Comparison of ENCODE assay signal across 13 cellular contexts in the genomic region with DNA sequence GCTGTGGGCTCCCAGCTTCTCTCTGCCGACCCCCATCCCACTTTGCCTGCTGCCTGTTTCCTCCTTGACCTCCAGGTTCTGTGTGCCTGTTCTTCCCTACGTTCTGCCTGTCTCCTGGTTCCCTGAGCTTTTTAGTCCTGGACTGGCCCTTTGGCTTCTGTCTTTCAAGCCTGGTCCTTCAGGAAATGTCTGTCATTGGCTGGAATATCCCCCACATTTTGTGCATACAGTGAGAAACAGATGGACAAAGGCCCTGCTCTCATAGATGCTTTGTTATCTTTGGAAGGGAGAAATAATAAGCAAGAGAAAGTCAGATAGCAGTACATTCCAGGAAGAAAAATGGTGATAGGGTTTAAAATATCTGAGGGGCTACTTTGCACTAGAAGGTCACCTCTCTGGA. TPM values are rescaled to one million over a fixed set of nuclear protein-coding genes. Genes with fewer than 3 reads are reported as not detected.
DNase-seq lines count a peak whose midpoint lies in the region; ATAC-seq and TF ChIP-seq lines count a peak whose summit lies in the region.
"Had no signal": no experiment of that assay in that cellular context is flagged by ENCODE, and none has a peak within 500 bp of the region (broad histone marks: within the 10 kb centered on the region; RNA-seq: fewer than 3 reads in every experiment).

No MANE protein-coding gene starts in this region.

- no peaks in the 10 kb centered on the region for H3K27me3 ChIP-seq in BLaER1
- H3K27me3 ChIP-seq in Loucy (ENCODE audit: insufficient read depth, low read length, poor library complexity, severe bottlenecking) = no peaks in the 10 kb centered on the region
- no peaks in the 10 kb centered on the region for H3K27me3 ChIP-seq in WERI-Rb-1 (ENCODE audit: insufficient read depth, low read depth, severe bottlenecking)

- no peaks in the 10 kb centered on the region for H3F3A ChIP-seq in Loucy (ENCODE audit: low read depth)

- H3K27ac ChIP-seq in BLaER1 (peak overlapping the region; percentile 79), coronary artery (peak overlapping the region in 1 of 2 donors; percentile 42), WERI-Rb-1 (no peak overlapping the region)

- TF ChIP-seq CTCF in Loucy (conservative IDR thresholded peaks at IDR 0.05; ENCODE audit: low read length) (no peak), coronary artery (IDR thresholded peaks at IDR 0.05) (no peak), WERI-Rb-1 (IDR thresholded peaks at IDR 0.05; ENCODE audit: low read depth, low read length) (no peak), GM10266 (IDR thresholded peaks at IDR 0.05; ENCODE audit: control insufficient read depth, insufficient read depth, low read depth, missing control alignments) (no peak)

- peaks cover 80% of the 10 kb centered on the region for H3K79me2 ChIP-seq in Loucy (ENCODE audit: insufficient read depth, low read length)

- no peaks in the 10 kb centered on the region for H3K9me3 Mint-ChIP-seq in naive thymus-derived CD8-positive, alpha-beta T cell

- DNase-seq in coronary artery (ENCODE audit: low spot score) = no peak
- DNase-seq in naive thymus-derived CD8-positive, alpha-beta T cell = no peak
- DNase-seq in GM19240 (ENCODE audit: insufficient read length, low spot score) = no peak
- no peak for DNase-seq in WERI-Rb-1
- DNase-seq in GM10266 (ENCODE audit: extremely low spot score) = no peak
- DNase-seq: activated naive CD4-positive, alpha-beta T cell; GOT3; kidney; stimulated activated CD4-positive, alpha-beta T cell treated with anti-CD3 and anti-CD28 coated beads, Interleukin-4, amount 100 ng/mL, for 4 hours; stimulated activated naive CD4-positive, alpha-beta T cell had no signal

- H3K9me3 ChIP-seq in BLaER1 (no peaks in the 10 kb centered on the region), Loucy (ENCODE audit: insufficient read depth, low read depth, low read length) (no peaks in the 10 kb centered on the region), WERI-Rb-1 (ENCODE audit: severe bottlenecking) (no peaks in the 10 kb centered on the region)

- H3K36me3 Mint-ChIP-seq in naive thymus-derived CD8-positive, alpha-beta T cell = peaks cover 0 to 8% (median 8%) of the 10 kb centered on the region in 3 donors

- no peak overlapping the region for H3K4me3 ChIP-seq in BLaER1
- no peak overlapping the region for H3K4me3 ChIP-seq in Loucy (ENCODE audit: low read length, poor library complexity, severe bottlenecking)
- peak overlapping the region; percentile 37 for H3K4me3 ChIP-seq in coronary artery
- H3K4me3 ChIP-seq in WERI-Rb-1 (ENCODE audit: low read depth, low read length) = no peak overlapping the region

- H2AFZ ChIP-seq in Loucy (ENCODE audit: low read length) = no peak overlapping the region

- H4K20me1 ChIP-seq in BLaER1 = peaks cover 44% of the 10 kb centered on the region
- no peaks in the 10 kb centered on the region for H4K20me1 ChIP-seq in Loucy (ENCODE audit: insufficient read depth, low read length, poor library complexity, severe bottlenecking)

- H3K9ac ChIP-seq in BLaER1 (0 out of 2 replicates have a peak overlapping the region, but pooled peaks have one; percentile 12), Loucy (ENCODE audit: low read depth, low read length, poor library complexity, severe bottlenecking) (peak overlapping the region; percentile 34)

- H3K4me1 ChIP-seq in BLaER1 (peaks cover 89% of the 10 kb centered on the region), Loucy (ENCODE audit: insufficient read depth, low read length, poor library complexity, severe bottlenecking) (peaks cover 85% of the 10 kb centered on the region)

- ATAC-seq in naive thymus-derived CD8-positive, alpha-beta T cell = no peak
- ATAC-seq in HG03439 (IDR thresholded peaks at IDR 0.05; ENCODE audit: unreplicated experiment) = no peak

- peak overlapping the region in 8 of 10 donors; percentile 8 to 93 (median 64) for H3K27ac Mint-ChIP-seq in naive thymus-derived CD8-positive, alpha-beta T cell

- peak overlapping the region in 8 of 10 donors; percentile 12 to 71 (median 64) for H3K4me3 Mint-ChIP-seq in naive thymus-derived CD8-positive, alpha-beta T cell

- H3K36me3 ChIP-seq in BLaER1 (peaks cover 54% of the 10 kb centered on the region), Loucy (ENCODE audit: insufficient read depth, low read length) (peaks cover 4% of the 10 kb centered on the region; the same call in 1 of the 2 replicates), WERI-Rb-1 (peaks cover 16% of the 10 kb centered on the region)

- POLR2A ChIA-PET in naive thymus-derived CD8-positive, alpha-beta T cell (lab: Charles Lee) = no interaction called here

- no peaks in the 10 kb centered on the region for H3K27me3 Mint-ChIP-seq in naive thymus-derived CD8-positive, alpha-beta T cell

- no peaks in the 10 kb centered on the region for H3K9me2 ChIP-seq in Loucy (replicated peaks; ENCODE audit: low read depth, low read length)

- peaks cover 46 to 91% (median 80%) of the 10 kb centered on the region in 4 donors for H3K4me1 Mint-ChIP-seq in naive thymus-derived CD8-positive, alpha-beta T cell

- H3K4me2 ChIP-seq in BLaER1 = peak overlapping the region; percentile 68
- peak overlapping the region; percentile 74 for H3K4me2 ChIP-seq in Loucy (ENCODE audit: low read depth, low read length, poor library complexity, severe bottlenecking)

RNA-seq across cellular contexts. Expression of a gene that starts 5.7 kb away (rescaled TPM):
- 10 to 100 TPM; 54.6 to 61.1 TPM for total RNA-seq in naive thymus-derived CD8-positive, alpha-beta T cell
- 1 to 10 TPM; 3.6 to 5.8 (median 5.6) TPM for polyA plus RNA-seq in naive thymus-derived CD8-positive, alpha-beta T cell
